Comparison of ENCODE assay signal across 1 cellular context in genomic region chr12:580813-581212, GRCh38.
TF ChIP-seq lines count a peak whose summit lies in the region.

No MANE protein-coding gene starts in this region.

TF ChIP-seq in HepG2, 621 proteins besides CTCF, POLR2A, EP300 and RAD21:
- TF ChIP-seq POGK (CRISPR knock-in tag; conservative IDR thresholded peaks at IDR 0.05) (no peak), ZBTB7A (CRISPR knock-in tag; IDR thresholded peaks at IDR 0.05) (0 out of 2 replicates have a peak, but pooled peaks have one; percentile 24), ZNF646 (CRISPR knock-in tag; IDR thresholded peaks at IDR 0.05) (peak; percentile 92), JUND (CRISPR knock-in tag; IDR thresholded peaks at IDR 0.05) (0 out of 2 replicates have a peak, but pooled peaks have one; percentile 32), ZNF333 (CRISPR knock-in tag; IDR thresholded peaks at IDR 0.05; ENCODE audit: borderline replicate concordance) (no peak), FOXA1 (IDR thresholded peaks at IDR 0.05) (no peak), FOXA1 (CRISPR knock-in tag; IDR thresholded peaks at IDR 0.05) (no peak), ZMYM3 (CRISPR knock-in tag; IDR thresholded peaks at IDR 0.05) (0 out of 2 replicates have a peak, but pooled peaks have one; percentile 34), ZNF704 (CRISPR knock-in tag; IDR thresholded peaks at IDR 0.05; ENCODE audit: borderline replicate concordance) (no peak), MIXL1 (CRISPR knock-in tag; IDR thresholded peaks at IDR 0.05) (no peak)
TF ChIP-seq in HepG2: peak in this region for 4.
